In genomic region chr20:17939622-17940446, GRCh38 we compare ENCODE assay signal across 8 cellular contexts.
DNase-seq lines count a peak whose midpoint lies in the region; ATAC-seq lines count a peak whose summit lies in the region.

No MANE protein-coding gene starts in this region.

- no peaks in the 10 kb centered on the region for H3K9me3 Mint-ChIP-seq in T-helper 2 cell treated with Interferon-gamma antibody and Interleukin-4, amounts not matched to agents 5 μg/mL and 100 μg/mL, for 36 hours
- H3K9me3 Mint-ChIP-seq in central memory CD8-positive, alpha-beta T cell, result no peaks in the 10 kb centered on the region
- H3K9me3 Mint-ChIP-seq in stimulated activated memory B cell treated with anti-CD40 and anti-IgM and Interleukin-4, amounts not matched to agents 10 μg/mL and 1 μg/mL and 100 μg/mL, for 72 hours, result no peaks in the 10 kb centered on the region

- no peak overlapping the region for H3K4me3 Mint-ChIP-seq in T-helper 2 cell treated with Interferon-gamma antibody and Interleukin-4, amounts not matched to agents 5 μg/mL and 100 μg/mL, for 36 hours
- no peak overlapping the region for H3K4me3 Mint-ChIP-seq in central memory CD8-positive, alpha-beta T cell
- no peak overlapping the region for H3K4me3 Mint-ChIP-seq in stimulated activated memory B cell treated with anti-CD40 and anti-IgM and Interleukin-4, amounts not matched to agents 10 μg/mL and 1 μg/mL and 100 μg/mL, for 72 hours

- H3K27me3 Mint-ChIP-seq in T-helper 2 cell treated with Interferon-gamma antibody and Interleukin-4, amounts not matched to agents 5 μg/mL and 100 μg/mL, for 36 hours (ENCODE audit: low read depth), result no peaks in the 10 kb centered on the region
- no peaks in the 10 kb centered on the region for H3K27me3 Mint-ChIP-seq in central memory CD8-positive, alpha-beta T cell
- no peaks in the 10 kb centered on the region for H3K27me3 Mint-ChIP-seq in stimulated activated memory B cell treated with anti-CD40 and anti-IgM and Interleukin-4, amounts not matched to agents 10 μg/mL and 1 μg/mL and 100 μg/mL, for 72 hours

- H3K4me1 Mint-ChIP-seq in T-helper 2 cell treated with Interferon-gamma antibody and Interleukin-4, amounts not matched to agents 5 μg/mL and 100 μg/mL, for 36 hours (ENCODE audit: low read depth), result peaks cover 15% of the 10 kb centered on the region
- peaks cover 6% of the 10 kb centered on the region for H3K4me1 Mint-ChIP-seq in central memory CD8-positive, alpha-beta T cell
- peaks cover 58% of the 10 kb centered on the region for H3K4me1 Mint-ChIP-seq in stimulated activated memory B cell treated with anti-CD40 and anti-IgM and Interleukin-4, amounts not matched to agents 10 μg/mL and 1 μg/mL and 100 μg/mL, for 72 hours

- peak overlapping the region; percentile 36 for H3K27ac Mint-ChIP-seq in T-helper 2 cell treated with Interferon-gamma antibody and Interleukin-4, amounts not matched to agents 5 μg/mL and 100 μg/mL, for 36 hours
- H3K27ac Mint-ChIP-seq in central memory CD8-positive, alpha-beta T cell (ENCODE audit: low read depth), result peak overlapping the region; percentile 64
- H3K27ac Mint-ChIP-seq in stimulated activated memory B cell treated with anti-CD40 and anti-IgM and Interleukin-4, amounts not matched to agents 10 μg/mL and 1 μg/mL and 100 μg/mL, for 72 hours, result no peak overlapping the region

- ATAC-seq in central memory CD8-positive, alpha-beta T cell (replicated peaks; ENCODE audit: extremely low read depth, poor library complexity, severe bottlenecking), result peak; percentile 13
- ATAC-seq in stimulated activated memory B cell treated with anti-CD40 and anti-IgM and Interleukin-4, amounts not matched to agents 10 μg/mL and 1 μg/mL and 100 μg/mL, for 72 hours, result peak; percentile 9
- no peak for ATAC-seq in HG02870 (IDR thresholded peaks at IDR 0.05; ENCODE audit: unreplicated experiment)

- H3K36me3 Mint-ChIP-seq in T-helper 2 cell treated with Interferon-gamma antibody and Interleukin-4, amounts not matched to agents 5 μg/mL and 100 μg/mL, for 36 hours (ENCODE audit: low read depth), result peaks cover 45% of the 10 kb centered on the region
- H3K36me3 Mint-ChIP-seq in central memory CD8-positive, alpha-beta T cell (ENCODE audit: insufficient read depth), result peaks cover 31% of the 10 kb centered on the region
- peaks cover 41% of the 10 kb centered on the region for H3K36me3 Mint-ChIP-seq in stimulated activated memory B cell treated with anti-CD40 and anti-IgM and Interleukin-4, amounts not matched to agents 10 μg/mL and 1 μg/mL and 100 μg/mL, for 72 hours

- DNase-seq in T-helper 2 cell treated with Interferon-gamma antibody and Interleukin-4, amounts not matched to agents 5 μg/mL and 100 μg/mL, for 36 hours (ENCODE audit: low spot score), result no peak
- DNase-seq in T-helper 2 cell (no peak), MV-4-11 (lab: John Stamatoyannopoulos, UW) (peak; percentile 47), EL (no peak), NCI-H1105 treated with DMSO at 0.1 percent for 48 hours (lab: John Stamatoyannopoulos, UW) (no peak)
- DNase-seq in central memory CD8-positive, alpha-beta T cell (ENCODE audit: low spot score in 2 of 2), result no peak
